12 cellular contexts compared by ENCODE assay signal in genomic region chr2:177143444-177143843, GRCh38.
DNase-seq lines count a peak whose midpoint lies in the region; ATAC-seq and TF ChIP-seq lines count a peak whose summit lies in the region.
"Had no signal": no experiment of that assay in that cellular context is flagged by ENCODE, and none has a peak within 500 bp of the region (broad histone marks: within the 10 kb centered on the region; RNA-seq: fewer than 3 reads in every experiment).

No MANE protein-coding gene starts in this region.

- H3K27me3 Mint-ChIP-seq in GM23338 (ENCODE audit: insufficient read depth, low read depth, poor library complexity): no peaks in the 10 kb centered on the region

- POLR2A ChIA-PET in GM10248 (lab: Yijun Ruan, JAX): no interaction called here

- H3K4me1 Mint-ChIP-seq in GM23338: peaks cover 17% of the 10 kb centered on the region; the same call in 2 of the 3 replicates

- no peak overlapping the region for H3K27ac ChIP-seq in GM23338 (ENCODE audit: low read depth)
- H3K27ac ChIP-seq: SJSA1 had no signal

- H3F3A ChIP-seq in GM23338 (replicated peaks; ENCODE audit: low read depth): no peaks in the 10 kb centered on the region

- CTCF ChIA-PET in GM10248 (lab: Yijun Ruan, JAX): interaction anchor here (1.2 to 1.4 kb wide), 2 partner anchors 9 to 17 kb away, joined by 3 to 4 read pairs; no protein-coding TSS in a partner anchor

- no peak overlapping the region for H3K4me3 Mint-ChIP-seq in GM23338
- H3K4me3 Mint-ChIP-seq: dendritic cell treated with granulocyte-macrophage colony-stimulating factor and Interleukin-4, amounts not matched to agents 40 ng/mL and 50 ng/mL, for 4 days had no signal

- H3K27ac Mint-ChIP-seq in GM23338: no peak overlapping the region
- H3K27ac Mint-ChIP-seq: dendritic cell treated with granulocyte-macrophage colony-stimulating factor and Interleukin-4, amounts not matched to agents 40 ng/mL and 50 ng/mL, for 4 days had no signal

- peaks cover 11% of the 10 kb centered on the region; the same call in 1 of the 2 replicates for H3K4me1 ChIP-seq in GM23338 (ENCODE audit: insufficient read depth)
- H3K4me1 ChIP-seq: SJSA1 had no signal

- no peaks in the 10 kb centered on the region for H3K27me3 ChIP-seq in GM23338 (ENCODE audit: insufficient read depth)
- H3K27me3 ChIP-seq: SJSA1 had no signal

- no peaks in the 10 kb centered on the region for H3K36me3 Mint-ChIP-seq in GM23338 (ENCODE audit: low read depth)

- H3K79me2 ChIP-seq in GM23338 (replicated peaks; ENCODE audit: insufficient read depth): no peaks in the 10 kb centered on the region

- DNase-seq in GM23338 (ENCODE audit: low spot score) (peak; percentile 61), RPMI7951 (ENCODE audit: low read depth) (peak; percentile 68), fibroblast of gingiva (ENCODE audit: low read depth) (peak; percentile 48), pulmonary artery endothelial cell (ENCODE audit: low read depth, low spot score) (peak; percentile 73), GM10248 (ENCODE audit: extremely low spot score) (no peak), activated gamma-delta T cell treated with Interleukin-2 at 50 U/mL for 16 hours (no peak)
- DNase-seq in central memory CD4-positive, alpha-beta T cell: no peak
- DNase-seq: activated CD8-positive, alpha-beta memory T cell treated with anti-CD3 and anti-CD28 coated beads, Interleukin-2, amount 50 U/mL, for 48 hours; KBM-7; stimulated activated CD4-positive, alpha-beta T cell treated with anti-CD3 and anti-CD28 coated beads, Interleukin-2, amount 100 ng/mL, for 48 hours had no signal

- no peaks in the 10 kb centered on the region for H3K9me3 Mint-ChIP-seq in GM23338
- H3K9me3 Mint-ChIP-seq: dendritic cell treated with granulocyte-macrophage colony-stimulating factor and Interleukin-4, amounts not matched to agents 40 ng/mL and 50 ng/mL, for 4 days had no signal

- H3K9me2 ChIP-seq in GM23338 (ENCODE audit: insufficient read depth): no peaks in the 10 kb centered on the region

- H3K4me2 ChIP-seq in GM23338: no peak overlapping the region

- H3K4me3 ChIP-seq in GM23338: no peak overlapping the region
- H3K4me3 ChIP-seq: SJSA1 had no signal

- no peak overlapping the region for H2AFZ ChIP-seq in GM23338

- peak; percentile 92 for ATAC-seq in GM23338

- no peak for TF ChIP-seq CTCF in GM23338 (conservative IDR thresholded peaks at IDR 0.05; ENCODE audit: low read depth in 2 of 2)
- no peak for TF ChIP-seq CTCF in GM10248 (IDR thresholded peaks at IDR 0.05; ENCODE audit: control extremely low read depth, extremely low read depth, low read depth, missing control alignments)

- H4K20me1 ChIP-seq in GM23338 (replicated peaks; ENCODE audit: insufficient read depth): no peaks in the 10 kb centered on the region

- H3K36me3 ChIP-seq in GM23338 (ENCODE audit: insufficient read depth): no peaks in the 10 kb centered on the region
- H3K36me3 ChIP-seq: SJSA1 had no signal

TF ChIP-seq in GM23338, 12 proteins besides CTCF, POLR2A, EP300 and RAD21 (continues in another document):
- TF ChIP-seq EZH2phosphoT487 (IDR thresholded peaks at IDR 0.05; ENCODE audit: unreplicated experiment) (no peak), EZH2 (IDR thresholded peaks at IDR 0.05; ENCODE audit: low read depth, unreplicated experiment) (no peak), NANOG (IDR thresholded peaks at IDR 0.05; ENCODE audit: borderline replicate concordance) (no peak), JUNB (IDR thresholded peaks at IDR 0.05; ENCODE audit: unreplicated experiment) (no peak), CREB1 (CRISPR knock-in tag; IDR thresholded peaks at IDR 0.05; ENCODE audit: low read depth) (no peak), ZNF462 (CRISPR knock-in tag; IDR thresholded peaks at IDR 0.05) (no peak), STAT1 (IDR thresholded peaks at IDR 0.05; ENCODE audit: unreplicated experiment) (no peak), ZNF331 (CRISPR knock-in tag; IDR thresholded peaks at IDR 0.05; ENCODE audit: low read depth) (no peak), POLR2AphosphoS5 (IDR thresholded peaks at IDR 0.05; ENCODE audit: low read depth) (no peak)
- TF ChIP-seq, protein P1, sequence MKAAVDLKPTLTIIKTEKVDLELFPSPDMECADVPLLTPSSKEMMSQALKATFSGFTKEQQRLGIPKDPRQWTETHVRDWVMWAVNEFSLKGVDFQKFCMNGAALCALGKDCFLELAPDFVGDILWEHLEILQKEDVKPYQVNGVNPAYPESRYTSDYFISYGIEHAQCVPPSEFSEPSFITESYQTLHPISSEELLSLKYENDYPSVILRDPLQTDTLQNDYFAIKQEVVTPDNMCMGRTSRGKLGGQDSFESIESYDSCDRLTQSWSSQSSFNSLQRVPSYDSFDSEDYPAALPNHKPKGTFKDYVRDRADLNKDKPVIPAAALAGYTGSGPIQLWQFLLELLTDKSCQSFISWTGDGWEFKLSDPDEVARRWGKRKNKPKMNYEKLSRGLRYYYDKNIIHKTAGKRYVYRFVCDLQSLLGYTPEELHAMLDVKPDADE (IDR thresholded peaks at IDR 0.05): no peak

Comparison
In these comparisons a context has a peak if more than half of its experiments do, and no peak if none do; other contexts are left out.
1. DNase-seq: peak in GM23338 (single experiment), RPMI7951 (single experiment), fibroblast of gingiva (single experiment) and pulmonary artery endothelial cell (single experiment); none in GM10248 (single experiment), activated gamma-delta T cell treated with Interleukin-2 at 50 U/mL for 16 hours (single experiment) and central memory CD4-positive, alpha-beta T cell (single experiment).